Comparison of ENCODE assay signal across 9 cellular contexts in the genomic region with DNA sequence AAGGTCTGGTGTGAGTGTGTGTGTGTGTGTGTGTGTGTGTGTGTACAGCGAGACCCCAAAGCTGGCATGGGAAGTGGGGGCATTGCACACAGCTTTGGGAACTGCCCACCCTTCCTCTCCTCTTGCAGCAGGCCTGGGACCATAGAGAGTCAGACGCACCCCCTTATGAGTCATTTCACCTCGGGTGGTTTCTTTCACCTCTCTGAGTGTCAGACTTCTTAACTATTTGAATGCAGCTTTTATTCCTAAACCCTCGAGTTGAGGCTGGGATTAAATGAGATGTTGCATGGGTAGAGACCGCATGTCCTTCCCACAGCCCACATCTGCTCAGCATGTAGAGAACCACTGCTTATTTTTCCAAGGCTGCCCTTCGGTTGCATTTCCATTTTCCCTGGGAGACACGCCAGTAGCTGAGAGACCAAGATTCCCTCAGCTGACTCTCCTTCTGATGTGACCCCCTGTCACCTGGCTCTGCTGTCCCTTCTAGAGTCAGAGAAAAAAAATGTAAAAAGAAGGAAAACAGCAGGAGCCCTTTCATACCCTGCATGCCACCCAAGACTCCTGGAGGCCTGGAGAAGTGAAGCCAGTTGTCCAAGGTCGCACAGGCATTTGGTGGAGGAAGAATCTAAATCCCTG.
A peak's percentile ranks its signal among the peaks of the same experiment; 100 is the strongest.
DNase-seq lines count a peak whose midpoint lies in the region; ATAC-seq and TF ChIP-seq lines count a peak whose summit lies in the region.
"Had no signal": no experiment of that assay in that cellular context is flagged by ENCODE, and none has a peak within 500 bp of the region (broad histone marks: within the 10 kb centered on the region; RNA-seq: fewer than 3 reads in every experiment).

No MANE protein-coding gene starts in this region.

- H3K4me3 Mint-ChIP-seq in stimulated activated naive CD8-positive, alpha-beta T cell treated with anti-CD3 and anti-CD28 coated beads, Interleukin-15, amount 100 ng/mL, for 72 hours, result no peak overlapping the region
- no peak overlapping the region for H3K4me3 Mint-ChIP-seq in progenitor cell of endocrine pancreas (ENCODE audit: low read depth)
- no peak overlapping the region for H3K4me3 Mint-ChIP-seq in naive thymus-derived CD4-positive, alpha-beta T cell

- 61 to 72% methylated on average over 8 of the region's 8 CpGs for WGBS in thyroid gland, 2 donors

- no peak overlapping the region for H3K27ac Mint-ChIP-seq in stimulated activated naive CD8-positive, alpha-beta T cell treated with anti-CD3 and anti-CD28 coated beads, Interleukin-15, amount 100 ng/mL, for 72 hours
- no peak overlapping the region for H3K27ac Mint-ChIP-seq in progenitor cell of endocrine pancreas
- H3K27ac Mint-ChIP-seq in naive thymus-derived CD4-positive, alpha-beta T cell, result no peak overlapping the region

- peaks cover 40% of the 10 kb centered on the region for H3K4me1 Mint-ChIP-seq in stimulated activated naive CD8-positive, alpha-beta T cell treated with anti-CD3 and anti-CD28 coated beads, Interleukin-15, amount 100 ng/mL, for 72 hours
- H3K4me1 Mint-ChIP-seq in progenitor cell of endocrine pancreas (ENCODE audit: low read depth), result peaks cover 23% of the 10 kb centered on the region
- H3K4me1 Mint-ChIP-seq in naive thymus-derived CD4-positive, alpha-beta T cell, result peaks cover 12 to 28% (median 24%) of the 10 kb centered on the region in 7 donors

- peak; percentile 54 for ATAC-seq in stimulated activated naive CD8-positive, alpha-beta T cell treated with anti-CD3 and anti-CD28 coated beads, Interleukin-15, amount 100 ng/mL, for 72 hours
- ATAC-seq in stimulated activated naive CD8-positive, alpha-beta T cell treated with anti-CD3 and anti-CD28 coated beads, Interleukin-15, Interleukin-2, amounts not matched to agents 100 U/mL and 50 U/mL, for 24 hours, result no peak
- ATAC-seq in naive thymus-derived CD4-positive, alpha-beta T cell, result no peak

- TF ChIP-seq POLR2A in thyroid gland (IDR thresholded peaks at IDR 0.05), result no peak

- H3K4me1 ChIP-seq in thyroid gland, result peaks cover 0 to 8% of the 10 kb centered on the region in 2 donors
- H3K4me1 ChIP-seq in naive thymus-derived CD4-positive, alpha-beta T cell (ENCODE audit: control insufficient read depth in 2 of 2, insufficient read depth in 2 of 2, low read length in 2 of 2), result no peaks in the 10 kb centered on the region

- no peak overlapping the region for H3K27ac ChIP-seq in thyroid gland
- no peak overlapping the region for H3K27ac ChIP-seq in naive thymus-derived CD4-positive, alpha-beta T cell (ENCODE audit: low read depth, low read length)

- intact Hi-C loops in thyroid gland (cut with DNase I), result no loop called here
- intact Hi-C loops in naive thymus-derived CD4-positive, alpha-beta T cell (cut with micrococcal nuclease), result no loop called here

- no peak for DNase-seq in stimulated activated naive CD8-positive, alpha-beta T cell treated with anti-CD3 and anti-CD28 coated beads, Interleukin-15, amount 100 ng/mL, for 72 hours
- DNase-seq in stimulated activated naive CD8-positive, alpha-beta T cell treated with anti-CD3 and anti-CD28 coated beads, Interleukin-15, Interleukin-2, amounts not matched to agents 100 U/mL and 50 U/mL, for 24 hours, result no peak
- DNase-seq in M059J (ENCODE audit: low read depth), result peak; percentile 93
- DNase-seq in fibroblast of peridontal ligament (ENCODE audit: extremely low read depth), result peak; percentile 35
- no peak for DNase-seq in COLO668 (lab: John Stamatoyannopoulos, UW; ENCODE audit: unreplicated experiment)
- DNase-seq in progenitor cell of endocrine pancreas (ENCODE audit: low spot score, unreplicated experiment), result no peak
- DNase-seq in thyroid gland, result no peak
- DNase-seq in naive thymus-derived CD4-positive, alpha-beta T cell, result no peak
- DNase-seq: COR-L47 had no signal

- CTCF ChIA-PET in naive thymus-derived CD4-positive, alpha-beta T cell (lab: Charles Lee), result no interaction called here

- H3K9me3 Mint-ChIP-seq in stimulated activated naive CD8-positive, alpha-beta T cell treated with anti-CD3 and anti-CD28 coated beads, Interleukin-15, amount 100 ng/mL, for 72 hours, result no peaks in the 10 kb centered on the region
- H3K9me3 Mint-ChIP-seq in progenitor cell of endocrine pancreas (ENCODE audit: low read depth), result no peaks in the 10 kb centered on the region
- peaks cover 0 to 7% (median 0%) of the 10 kb centered on the region in 11 donors for H3K9me3 Mint-ChIP-seq in naive thymus-derived CD4-positive, alpha-beta T cell

- no peak overlapping the region for H3K4me3 ChIP-seq in thyroid gland (replicated peaks in 1 of 3)
- H3K4me3 ChIP-seq in naive thymus-derived CD4-positive, alpha-beta T cell (ENCODE audit: low read length), result no peak overlapping the region

- H3K36me3 ChIP-seq in thyroid gland, result no peaks in the 10 kb centered on the region
- no peaks in the 10 kb centered on the region for H3K36me3 ChIP-seq in naive thymus-derived CD4-positive, alpha-beta T cell (ENCODE audit: control insufficient read depth in 2 of 3, insufficient read depth in 3 of 3, low read length in 3 of 3)

- POLR2A ChIA-PET in naive thymus-derived CD4-positive, alpha-beta T cell (lab: Charles Lee), result no interaction called here

- TF ChIP-seq CTCF in progenitor cell of endocrine pancreas (IDR thresholded peaks at IDR 0.05; ENCODE audit: unreplicated experiment) (no peak), thyroid gland (IDR thresholded peaks at IDR 0.05) (no peak)

- H3K9me3 ChIP-seq in thyroid gland, result no peaks in the 10 kb centered on the region
- no peaks in the 10 kb centered on the region for H3K9me3 ChIP-seq in naive thymus-derived CD4-positive, alpha-beta T cell (ENCODE audit: control insufficient read depth in 2 of 3, low read length in 3 of 3)

- H3K27me3 Mint-ChIP-seq in stimulated activated naive CD8-positive, alpha-beta T cell treated with anti-CD3 and anti-CD28 coated beads, Interleukin-15, amount 100 ng/mL, for 72 hours, result peaks cover 40% of the 10 kb centered on the region
- H3K27me3 Mint-ChIP-seq in progenitor cell of endocrine pancreas, result peaks cover 3% of the 10 kb centered on the region
- H3K27me3 Mint-ChIP-seq in naive thymus-derived CD4-positive, alpha-beta T cell, result peaks cover 0 to 57% (median 42%) of the 10 kb centered on the region in 5 donors

- no peaks in the 10 kb centered on the region for H3K27me3 ChIP-seq in thyroid gland
- no peaks in the 10 kb centered on the region for H3K27me3 ChIP-seq in naive thymus-derived CD4-positive, alpha-beta T cell (ENCODE audit: control insufficient read depth in 2 of 2, insufficient read depth in 2 of 2, low read length in 2 of 2)

- no peaks in the 10 kb centered on the region for H3K36me3 Mint-ChIP-seq in progenitor cell of endocrine pancreas (ENCODE audit: insufficient read depth)
- H3K36me3 Mint-ChIP-seq in naive thymus-derived CD4-positive, alpha-beta T cell, result peaks cover 0 to 4% (median 0%) of the 10 kb centered on the region in 5 donors

Comparison
In these comparisons a context has a peak if more than half of its experiments do, and no peak if none do; other contexts are left out.
1. DNase-seq: peak in M059J (single experiment) and fibroblast of peridontal ligament (single experiment); none in stimulated activated naive CD8-positive, alpha-beta T cell treated with anti-CD3 and anti-CD28 coated beads, Interleukin-15, amount 100 ng/mL, for 72 hours (0 of 2), stimulated activated naive CD8-positive, alpha-beta T cell treated with anti-CD3 and anti-CD28 coated beads, Interleukin-15, Interleukin-2, amounts not matched to agents 100 U/mL and 50 U/mL, for 24 hours (single experiment), COLO668 (single experiment), progenitor cell of endocrine pancreas (single experiment), thyroid gland (0 of 2) and naive thymus-derived CD4-positive, alpha-beta T cell (0 of 9).